Comparison of ENCODE assay signal across 1 cellular context in the genomic region with DNA sequence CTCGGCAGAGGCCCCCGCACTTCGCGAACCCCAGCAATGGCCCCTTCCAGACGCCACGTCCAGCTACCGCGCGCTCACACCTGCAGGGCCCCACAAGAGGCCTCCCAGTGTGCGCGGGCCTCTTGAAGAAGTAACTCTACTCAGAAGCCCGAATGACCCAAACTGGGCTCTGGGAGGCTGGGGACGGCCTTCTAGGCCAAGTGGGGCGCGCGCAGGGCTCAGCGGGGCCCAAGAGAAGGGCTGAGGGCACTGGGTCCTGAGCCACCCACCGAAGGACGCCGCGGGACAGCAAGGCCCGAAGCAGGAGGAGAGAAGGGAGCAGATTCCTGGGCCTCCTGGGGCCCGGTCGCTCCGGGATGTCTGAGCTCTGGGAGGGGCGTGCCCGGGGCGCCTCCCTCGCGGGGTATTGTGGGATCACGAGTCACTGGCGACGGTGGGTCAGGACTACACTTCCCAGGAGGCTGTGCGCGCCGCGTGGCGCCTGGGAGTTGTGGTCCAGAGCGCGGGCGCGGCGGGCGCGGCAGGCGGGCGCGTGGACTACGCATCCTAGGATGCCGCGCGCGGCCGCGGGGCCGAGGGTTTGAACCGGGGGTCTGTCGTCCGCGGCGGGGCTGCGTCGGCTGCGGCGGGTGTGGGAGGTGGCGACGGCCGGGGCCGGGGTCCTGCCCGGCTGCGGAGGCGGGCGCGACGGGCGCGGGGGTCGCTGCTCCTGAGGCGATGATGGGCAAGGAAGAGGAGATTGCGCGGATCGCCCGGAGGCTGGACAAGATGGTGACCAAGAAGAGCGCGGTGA.
TF ChIP-seq lines count a peak whose summit lies in the region.

A gene (plus strand): TSS at position 603 of the 793 bp plus-strand sequence. CDS start 115 bp downstream, at position 718.

TF ChIP-seq in K562, 482 proteins besides CTCF, POLR2A, EP300 and RAD21 (continued from another document and continues in another):
- TF ChIP-seq FOXK1 (CRISPR knock-in tag; IDR thresholded peaks at IDR 0.05; ENCODE audit: borderline replicate concordance) (no peak), ERF (CRISPR knock-in tag; IDR thresholded peaks at IDR 0.05) (peak; percentile 95), SRSF1 (IDR thresholded peaks at IDR 0.05; ENCODE audit: low read depth, low read length) (no peak), CXXC5 (CRISPR knock-in tag; IDR thresholded peaks at IDR 0.05) (peak; percentile 92), ZNF507 (tag; conservative IDR thresholded peaks at IDR 0.05) (no peak), BMI1 (IDR thresholded peaks at IDR 0.05; ENCODE audit: low read length) (no peak), HEY1 (CRISPR knock-in tag; IDR thresholded peaks at IDR 0.05; ENCODE audit: borderline replicate concordance) (no peak), ETV1 (tag; conservative IDR thresholded peaks at IDR 0.05; ENCODE audit: low read depth) (no peak), PTTG1 (tag; IDR thresholded peaks at IDR 0.05; ENCODE audit: low read depth) (no peak), FOXP1 (CRISPR knock-in tag; IDR thresholded peaks at IDR 0.05) (no peak), CEBPG (CRISPR knock-in tag; IDR thresholded peaks at IDR 0.05) (no peak), CEBPG (tag; conservative IDR thresholded peaks at IDR 0.05 in 1 of 2, IDR thresholded peaks at IDR 0.05 in 1 of 2) (no peak), RBM17 (IDR thresholded peaks at IDR 0.05; ENCODE audit: borderline replicate concordance, low read depth, low read length) (no peak), ZSCAN29 (IDR thresholded peaks at IDR 0.05) (no peak), SMC3 (conservative IDR thresholded peaks at IDR 0.05; ENCODE audit: insufficient read depth, low read depth, low read length) (no peak), TCF7 (IDR thresholded peaks at IDR 0.05; ENCODE audit: borderline replicate concordance) (no peak), HSF4 (CRISPR knock-in tag; IDR thresholded peaks at IDR 0.05; ENCODE audit: borderline replicate concordance) (0 out of 2 replicates have a peak, but pooled peaks have one; percentile 2), JUN (IDR thresholded peaks at IDR 0.05; ENCODE audit: borderline replicate concordance, low read depth, low read length) (0 out of 2 replicates have a peak, but pooled peaks have one; percentile 23), JUN (CRISPR knock-in tag; IDR thresholded peaks at IDR 0.05; ENCODE audit: borderline replicate concordance) (no peak), NEUROD1 (IDR thresholded peaks at IDR 0.05; ENCODE audit: borderline replicate concordance, low read depth, low read length, partially characterized antibody) (peak; percentile 14), ARID2 (IDR thresholded peaks at IDR 0.05) (no peak), DIDO1 (tag; IDR thresholded peaks at IDR 0.05; ENCODE audit: low read depth) (no peak), RBBP5 (IDR thresholded peaks at IDR 0.05; ENCODE audit: borderline replicate concordance, insufficient read depth, low read length, poor library complexity, severe bottlenecking) (peak; percentile 83), RFX5 (IDR thresholded peaks at IDR 0.05; ENCODE audit: low read depth, low read length) (no peak), TGIF2 (CRISPR knock-in tag; IDR thresholded peaks at IDR 0.05) (no peak), ZBED1 (IDR thresholded peaks at IDR 0.05) (no peak), ZNF217 (CRISPR knock-in tag; IDR thresholded peaks at IDR 0.05) (no peak), PML (IDR thresholded peaks at IDR 0.05; ENCODE audit: low read length) (no peak; the same call in 1 of the 2 replicates), ZNF224 (CRISPR knock-in tag; IDR thresholded peaks at IDR 0.05) (no peak), ZNF311 (CRISPR knock-in tag; IDR thresholded peaks at IDR 0.05) (peak; percentile 84), ZNF696 (CRISPR knock-in tag; conservative IDR thresholded peaks at IDR 0.05) (no peak), PHF8 (IDR thresholded peaks at IDR 0.05; ENCODE audit: borderline replicate concordance, low read length) (peak; percentile 93), ETS2 (tag; IDR thresholded peaks at IDR 0.05; ENCODE audit: borderline replicate concordance, poor library complexity, severe bottlenecking) (no peak), ZNF175 (CRISPR knock-in tag; IDR thresholded peaks at IDR 0.05; ENCODE audit: low read depth) (peak; percentile 94), MCM3 (IDR thresholded peaks at IDR 0.05) (no peak), RFX1 (IDR thresholded peaks at IDR 0.05) (no peak)
- TF ChIP-seq, protein P1, sequence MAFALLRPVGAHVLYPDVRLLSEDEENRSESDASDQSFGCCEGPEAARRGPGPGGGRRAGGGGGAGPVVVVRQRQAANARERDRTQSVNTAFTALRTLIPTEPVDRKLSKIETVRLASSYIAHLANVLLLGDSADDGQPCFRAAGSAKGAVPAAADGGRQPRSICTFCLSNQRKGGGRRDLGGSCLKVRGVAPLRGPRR (CRISPR knock-in tag; IDR thresholded peaks at IDR 0.05), result no peak
- TF ChIP-seq, protein P2, sequence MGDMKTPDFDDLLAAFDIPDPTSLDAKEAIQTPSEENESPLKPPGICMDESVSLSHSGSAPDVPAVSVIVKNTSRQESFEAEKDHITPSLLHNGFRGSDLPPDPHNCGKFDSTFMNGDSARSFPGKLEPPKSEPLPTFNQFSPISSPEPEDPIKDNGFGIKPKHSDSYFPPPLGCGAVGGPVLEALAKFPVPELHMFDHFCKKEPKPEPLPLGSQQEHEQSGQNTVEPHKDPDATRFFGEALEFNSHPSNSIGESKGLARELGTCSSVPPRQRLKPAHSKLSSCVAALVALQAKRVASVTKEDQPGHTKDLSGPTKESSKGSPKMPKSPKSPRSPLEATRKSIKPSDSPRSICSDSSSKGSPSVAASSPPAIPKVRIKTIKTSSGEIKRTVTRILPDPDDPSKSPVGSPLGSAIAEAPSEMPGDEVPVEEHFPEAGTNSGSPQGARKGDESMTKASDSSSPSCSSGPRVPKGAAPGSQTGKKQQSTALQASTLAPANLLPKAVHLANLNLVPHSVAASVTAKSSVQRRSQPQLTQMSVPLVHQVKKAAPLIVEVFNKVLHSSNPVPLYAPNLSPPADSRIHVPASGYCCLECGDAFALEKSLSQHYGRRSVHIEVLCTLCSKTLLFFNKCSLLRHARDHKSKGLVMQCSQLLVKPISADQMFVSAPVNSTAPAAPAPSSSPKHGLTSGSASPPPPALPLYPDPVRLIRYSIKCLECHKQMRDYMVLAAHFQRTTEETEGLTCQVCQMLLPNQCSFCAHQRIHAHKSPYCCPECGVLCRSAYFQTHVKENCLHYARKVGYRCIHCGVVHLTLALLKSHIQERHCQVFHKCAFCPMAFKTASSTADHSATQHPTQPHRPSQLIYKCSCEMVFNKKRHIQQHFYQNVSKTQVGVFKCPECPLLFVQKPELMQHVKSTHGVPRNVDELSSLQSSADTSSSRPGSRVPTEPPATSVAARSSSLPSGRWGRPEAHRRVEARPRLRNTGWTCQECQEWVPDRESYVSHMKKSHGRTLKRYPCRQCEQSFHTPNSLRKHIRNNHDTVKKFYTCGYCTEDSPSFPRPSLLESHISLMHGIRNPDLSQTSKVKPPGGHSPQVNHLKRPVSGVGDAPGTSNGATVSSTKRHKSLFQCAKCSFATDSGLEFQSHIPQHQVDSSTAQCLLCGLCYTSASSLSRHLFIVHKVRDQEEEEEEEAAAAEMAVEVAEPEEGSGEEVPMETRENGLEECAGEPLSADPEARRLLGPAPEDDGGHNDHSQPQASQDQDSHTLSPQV (IDR thresholded peaks at IDR 0.05), result peak; percentile 97
- TF ChIP-seq, protein P3, sequence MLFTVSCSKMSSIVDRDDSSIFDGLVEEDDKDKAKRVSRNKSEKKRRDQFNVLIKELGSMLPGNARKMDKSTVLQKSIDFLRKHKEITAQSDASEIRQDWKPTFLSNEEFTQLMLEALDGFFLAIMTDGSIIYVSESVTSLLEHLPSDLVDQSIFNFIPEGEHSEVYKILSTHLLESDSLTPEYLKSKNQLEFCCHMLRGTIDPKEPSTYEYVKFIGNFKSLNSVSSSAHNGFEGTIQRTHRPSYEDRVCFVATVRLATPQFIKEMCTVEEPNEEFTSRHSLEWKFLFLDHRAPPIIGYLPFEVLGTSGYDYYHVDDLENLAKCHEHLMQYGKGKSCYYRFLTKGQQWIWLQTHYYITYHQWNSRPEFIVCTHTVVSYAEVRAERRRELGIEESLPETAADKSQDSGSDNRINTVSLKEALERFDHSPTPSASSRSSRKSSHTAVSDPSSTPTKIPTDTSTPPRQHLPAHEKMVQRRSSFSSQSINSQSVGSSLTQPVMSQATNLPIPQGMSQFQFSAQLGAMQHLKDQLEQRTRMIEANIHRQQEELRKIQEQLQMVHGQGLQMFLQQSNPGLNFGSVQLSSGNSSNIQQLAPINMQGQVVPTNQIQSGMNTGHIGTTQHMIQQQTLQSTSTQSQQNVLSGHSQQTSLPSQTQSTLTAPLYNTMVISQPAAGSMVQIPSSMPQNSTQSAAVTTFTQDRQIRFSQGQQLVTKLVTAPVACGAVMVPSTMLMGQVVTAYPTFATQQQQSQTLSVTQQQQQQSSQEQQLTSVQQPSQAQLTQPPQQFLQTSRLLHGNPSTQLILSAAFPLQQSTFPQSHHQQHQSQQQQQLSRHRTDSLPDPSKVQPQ (CRISPR knock-in tag; IDR thresholded peaks at IDR 0.05; ENCODE audit: borderline replicate concordance), result peak; percentile 34; the same call in 1 of the 2 replicates
- TF ChIP-seq, protein P4, sequence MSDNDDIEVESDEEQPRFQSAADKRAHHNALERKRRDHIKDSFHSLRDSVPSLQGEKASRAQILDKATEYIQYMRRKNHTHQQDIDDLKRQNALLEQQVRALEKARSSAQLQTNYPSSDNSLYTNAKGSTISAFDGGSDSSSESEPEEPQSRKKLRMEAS (CRISPR knock-in tag; IDR thresholded peaks at IDR 0.05), result peak; percentile 85
- TF ChIP-seq, protein P5, sequence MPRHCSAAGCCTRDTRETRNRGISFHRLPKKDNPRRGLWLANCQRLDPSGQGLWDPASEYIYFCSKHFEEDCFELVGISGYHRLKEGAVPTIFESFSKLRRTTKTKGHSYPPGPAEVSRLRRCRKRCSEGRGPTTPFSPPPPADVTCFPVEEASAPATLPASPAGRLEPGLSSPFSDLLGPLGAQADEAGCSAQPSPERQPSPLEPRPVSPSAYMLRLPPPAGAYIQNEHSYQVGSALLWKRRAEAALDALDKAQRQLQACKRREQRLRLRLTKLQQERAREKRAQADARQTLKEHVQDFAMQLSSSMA (CRISPR knock-in tag; IDR thresholded peaks at IDR 0.05), result no peak
- TF ChIP-seq, protein P6, sequence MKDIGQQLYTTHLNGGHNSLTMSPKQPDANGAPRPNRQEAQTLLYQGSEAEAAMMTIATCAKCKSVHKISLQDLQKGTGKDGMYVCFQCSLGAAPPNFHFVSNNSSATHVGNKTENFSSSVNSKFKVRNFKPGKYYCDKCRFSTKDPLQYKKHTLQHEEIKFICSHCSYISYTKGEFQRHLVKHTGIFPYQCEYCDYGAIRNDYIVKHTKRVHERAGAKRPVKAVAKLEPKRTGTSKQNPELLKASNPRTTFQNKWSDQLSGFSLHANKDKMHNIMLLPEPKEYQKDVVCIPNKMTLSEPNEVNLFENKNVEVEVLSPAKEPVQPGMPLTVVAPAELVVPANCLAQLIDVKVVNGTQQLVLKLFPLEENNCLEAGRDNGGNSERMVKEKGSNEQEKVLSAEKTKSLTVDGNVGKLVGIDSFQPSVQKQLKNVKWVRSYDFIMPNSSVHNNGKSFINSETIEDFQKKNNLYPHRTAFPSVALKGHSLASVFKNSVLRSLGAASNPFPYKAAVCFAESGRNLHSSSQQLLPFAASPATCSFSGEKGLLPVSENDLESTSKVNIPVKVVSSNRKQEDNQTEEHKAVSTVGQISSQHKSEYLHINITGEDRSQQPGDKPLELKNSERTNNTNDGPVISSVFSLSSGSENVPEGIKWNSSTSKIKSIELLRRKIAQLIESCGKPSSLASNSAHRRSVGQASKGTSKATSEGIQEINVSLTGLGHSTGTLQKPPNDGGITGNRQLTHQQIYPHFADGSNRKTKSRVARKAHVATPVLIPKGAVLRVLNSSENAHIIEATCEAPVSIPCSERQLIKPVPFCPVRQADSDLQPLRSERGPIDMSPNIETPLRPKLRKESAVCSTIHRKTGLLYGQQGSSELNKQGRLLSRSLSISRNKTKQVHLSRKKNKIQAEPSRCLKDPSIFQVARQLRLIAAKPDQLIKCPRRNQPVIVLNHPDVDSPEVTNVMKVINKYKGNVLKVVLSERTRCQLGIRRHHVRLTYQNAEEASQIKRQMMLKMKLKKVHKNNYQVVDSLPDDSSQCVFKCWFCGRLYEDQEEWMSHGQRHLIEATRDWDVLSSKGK (CRISPR knock-in tag; IDR thresholded peaks at IDR 0.05), result no peak
- TF ChIP-seq, protein P7, sequence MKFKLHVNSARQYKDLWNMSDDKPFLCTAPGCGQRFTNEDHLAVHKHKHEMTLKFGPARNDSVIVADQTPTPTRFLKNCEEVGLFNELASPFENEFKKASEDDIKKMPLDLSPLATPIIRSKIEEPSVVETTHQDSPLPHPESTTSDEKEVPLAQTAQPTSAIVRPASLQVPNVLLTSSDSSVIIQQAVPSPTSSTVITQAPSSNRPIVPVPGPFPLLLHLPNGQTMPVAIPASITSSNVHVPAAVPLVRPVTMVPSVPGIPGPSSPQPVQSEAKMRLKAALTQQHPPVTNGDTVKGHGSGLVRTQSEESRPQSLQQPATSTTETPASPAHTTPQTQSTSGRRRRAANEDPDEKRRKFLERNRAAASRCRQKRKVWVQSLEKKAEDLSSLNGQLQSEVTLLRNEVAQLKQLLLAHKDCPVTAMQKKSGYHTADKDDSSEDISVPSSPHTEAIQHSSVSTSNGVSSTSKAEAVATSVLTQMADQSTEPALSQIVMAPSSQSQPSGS (CRISPR knock-in tag; IDR thresholded peaks at IDR 0.05), result no peak
- TF ChIP-seq, protein P8, sequence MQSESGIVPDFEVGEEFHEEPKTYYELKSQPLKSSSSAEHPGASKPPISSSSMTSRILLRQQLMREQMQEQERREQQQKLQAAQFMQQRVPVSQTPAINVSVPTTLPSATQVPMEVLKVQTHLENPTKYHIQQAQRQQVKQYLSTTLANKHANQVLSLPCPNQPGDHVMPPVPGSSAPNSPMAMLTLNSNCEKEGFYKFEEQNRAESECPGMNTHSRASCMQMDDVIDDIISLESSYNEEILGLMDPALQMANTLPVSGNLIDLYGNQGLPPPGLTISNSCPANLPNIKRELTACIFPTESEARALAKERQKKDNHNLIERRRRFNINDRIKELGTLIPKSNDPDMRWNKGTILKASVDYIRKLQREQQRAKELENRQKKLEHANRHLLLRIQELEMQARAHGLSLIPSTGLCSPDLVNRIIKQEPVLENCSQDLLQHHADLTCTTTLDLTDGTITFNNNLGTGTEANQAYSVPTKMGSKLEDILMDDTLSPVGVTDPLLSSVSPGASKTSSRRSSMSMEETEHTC (IDR thresholded peaks at IDR 0.05), result 0 out of 2 replicates have a peak, but pooled peaks have one; percentile 27
- TF ChIP-seq, protein P9, sequence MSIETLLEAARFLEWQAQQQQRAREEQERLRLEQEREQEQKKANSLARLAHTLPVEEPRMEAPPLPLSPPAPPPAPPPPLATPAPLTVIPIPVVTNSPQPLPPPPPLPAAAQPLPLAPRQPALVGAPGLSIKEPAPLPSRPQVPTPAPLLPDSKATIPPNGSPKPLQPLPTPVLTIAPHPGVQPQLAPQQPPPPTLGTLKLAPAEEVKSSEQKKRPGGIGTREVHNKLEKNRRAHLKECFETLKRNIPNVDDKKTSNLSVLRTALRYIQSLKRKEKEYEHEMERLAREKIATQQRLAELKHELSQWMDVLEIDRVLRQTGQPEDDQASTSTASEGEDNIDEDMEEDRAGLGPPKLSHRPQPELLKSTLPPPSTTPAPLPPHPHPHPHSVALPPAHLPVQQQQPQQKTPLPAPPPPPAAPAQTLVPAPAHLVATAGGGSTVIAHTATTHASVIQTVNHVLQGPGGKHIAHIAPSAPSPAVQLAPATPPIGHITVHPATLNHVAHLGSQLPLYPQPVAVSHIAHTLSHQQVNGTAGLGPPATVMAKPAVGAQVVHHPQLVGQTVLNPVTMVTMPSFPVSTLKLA (conservative IDR thresholded peaks at IDR 0.05), result peak in 1 of 2 experiments; percentile 90; a peak in 2 of 4 replicates
